ENCODE assay signal across 23 cellular contexts in the genomic region with DNA sequence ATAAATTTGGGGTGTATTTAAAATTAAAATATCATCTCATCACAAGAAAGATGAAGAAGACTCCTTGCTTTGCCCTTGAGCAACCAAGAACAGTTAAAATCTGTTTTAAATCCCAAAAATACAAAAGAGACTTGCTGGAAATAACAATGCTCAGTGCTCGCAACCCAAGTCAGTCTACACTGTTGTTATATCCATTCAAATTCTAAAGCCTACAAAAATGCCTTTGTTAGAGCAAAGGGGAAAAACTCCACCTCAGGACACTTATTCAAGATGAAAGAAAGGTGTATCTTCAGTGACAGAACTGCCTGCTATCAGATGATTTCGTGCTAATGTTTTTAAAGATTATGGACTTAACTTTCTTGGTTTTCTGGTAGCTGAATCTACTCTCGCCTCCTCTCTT.
DNase-seq lines count a peak whose midpoint lies in the region; ATAC-seq, FAIRE-seq and TF ChIP-seq lines count a peak whose summit lies in the region.
"Had no signal": no experiment of that assay in that cellular context is flagged by ENCODE, and none has a peak within 500 bp of the region (broad histone marks: within the 10 kb centered on the region; RNA-seq: fewer than 3 reads in every experiment).

No MANE protein-coding gene starts in this region.

- no peaks in the 10 kb centered on the region for H3K27me3 ChIP-seq in NT2/D1 (ENCODE audit: insufficient read depth, insufficient read length)
- H3K27me3 ChIP-seq in iPS-20b (ENCODE audit: insufficient read depth, low read length), result no peaks in the 10 kb centered on the region
- H3K27me3 ChIP-seq in PC-3 (ENCODE audit: low read length), result no peaks in the 10 kb centered on the region
- H3K27me3 ChIP-seq: BLaER1 treated with 17β-estradiol and CSF1 and Interleukin-3, amounts not matched to agents 10 nM and 100 nM had no signal

- TF ChIP-seq CTCF in PC-3 (conservative IDR thresholded peaks at IDR 0.05; ENCODE audit: low read depth, low read length), result no peak

- DNase-seq in GM12892 (ENCODE audit: insufficient read length) (no peak), NT2/D1 (ENCODE audit: low read depth, low spot score) (peak; percentile 6), KG1 (lab: John Stamatoyannopoulos, UW) (no peak), PC-3 (no peak), NCI-H146 (lab: John Stamatoyannopoulos, UW) (no peak)
- DNase-seq: 8988T; ACHN; AML-193; BE2C; CD4-positive, alpha-beta T cell; CD8-positive, alpha-beta memory T cell; DMS 273 treated with DMSO at 0.1 percent for 48 hours; DMS79; GF-D8; GM23248; H9 had no signal

- CTCF ChIA-PET in PC-3 (lab: Charles Lee), result no interaction called here

- H3K9ac ChIP-seq in NT2/D1 (ENCODE audit: insufficient read length, low read depth) (no peak overlapping the region), iPS-20b (ENCODE audit: low read depth, low read length) (no peak overlapping the region), PC-3 (ENCODE audit: low read length) (no peak overlapping the region)
- H3K9ac ChIP-seq: BLaER1 treated with 17β-estradiol and CSF1 and Interleukin-3, amounts not matched to agents 10 nM and 100 nM; GM23248 had no signal

- H3F3A ChIP-seq in PC-3 (ENCODE audit: low read length, unreplicated experiment), result no peaks in the 10 kb centered on the region

- H2AFZ ChIP-seq in PC-3 (ENCODE audit: low read length), result no peak overlapping the region
- H2AFZ ChIP-seq: GM23248 had no signal

- no TSS peak for BruUV-seq in PC-3 (replicated peaks; lab: Mats Ljungman, UMichigan)

- no peak for TF ChIP-seq POLR2A in GM12892 (IDR thresholded peaks at IDR 0.05; ENCODE audit: low read depth, low read length)

- H3K27ac ChIP-seq in iPS-20b (ENCODE audit: low read length) (no peak overlapping the region), PC-3 (ENCODE audit: low read length) (no peak overlapping the region)
- H3K27ac ChIP-seq: A549; BLaER1 treated with 17β-estradiol and CSF1 and Interleukin-3, amounts not matched to agents 10 nM and 100 nM; GM23248 had no signal

- no peaks in the 10 kb centered on the region for H3K79me2 ChIP-seq in PC-3 (ENCODE audit: low read length)

- no peaks in the 10 kb centered on the region for H3K36me3 ChIP-seq in NT2/D1 (ENCODE audit: insufficient read depth, insufficient read length, low read length)
- no peaks in the 10 kb centered on the region for H3K36me3 ChIP-seq in iPS-20b (ENCODE audit: insufficient read depth, low read depth, low read length)
- no peaks in the 10 kb centered on the region for H3K36me3 ChIP-seq in PC-3 (ENCODE audit: low read depth, low read length)
- H3K36me3 ChIP-seq: BE2C; BLaER1 treated with 17β-estradiol and CSF1 and Interleukin-3, amounts not matched to agents 10 nM and 100 nM had no signal

- FAIRE-seq in GM12892 (lab: Jason Lieb, UNC), result peak; percentile 17
- FAIRE-seq: A549, D721Med, GM12891, GM19239 had no signal

- no peaks in the 10 kb centered on the region for H3K9me2 ChIP-seq in PC-3 (replicated peaks; ENCODE audit: low read length)

- no peaks in the 10 kb centered on the region for H4K20me1 ChIP-seq in PC-3 (ENCODE audit: low read length)
- H4K20me1 ChIP-seq: BLaER1 treated with 17β-estradiol and CSF1 and Interleukin-3, amounts not matched to agents 10 nM and 100 nM had no signal

- intact Hi-C loops in PC-3 (cut with micrococcal nuclease), result no loop called here

- H3K4me1 ChIP-seq in NT2/D1 (ENCODE audit: insufficient read depth, insufficient read length) (no peaks in the 10 kb centered on the region), iPS-20b (ENCODE audit: insufficient read depth, low read length) (peaks cover 14% of the 10 kb centered on the region), PC-3 (ENCODE audit: insufficient read depth, low read length) (peaks cover 5% of the 10 kb centered on the region)
- H3K4me1 ChIP-seq: BE2C; BLaER1 treated with 17β-estradiol and CSF1 and Interleukin-3, amounts not matched to agents 10 nM and 100 nM had no signal

- H3K9me3 ChIP-seq in NT2/D1 (ENCODE audit: insufficient read depth, low read length) (no peaks in the 10 kb centered on the region), iPS-20b (ENCODE audit: insufficient read depth, low read depth, low read length) (no peaks in the 10 kb centered on the region), PC-3 (ENCODE audit: low read length) (no peaks in the 10 kb centered on the region)
- H3K9me3 ChIP-seq: A549; BE2C; BLaER1 treated with 17β-estradiol and CSF1 and Interleukin-3, amounts not matched to agents 10 nM and 100 nM had no signal

- POLR2A ChIA-PET in PC-3 (lab: Charles Lee; ENCODE audit: unreplicated experiment), result no interaction called here

- H3K4me3 ChIP-seq in NT2/D1 (ENCODE audit: insufficient read length, low read depth) (no peak overlapping the region), iPS-20b (ENCODE audit: low read length) (peak overlapping the region; percentile 41; the same call in 1 of the 2 replicates), PC-3 (ENCODE audit: low read length) (no peak overlapping the region)
- H3K4me3 ChIP-seq: A549; BLaER1 treated with 17β-estradiol and CSF1 and Interleukin-3, amounts not matched to agents 10 nM and 100 nM; GM23248 had no signal

- no peak overlapping the region for H3K4me2 ChIP-seq in PC-3 (ENCODE audit: low read length)
- H3K4me2 ChIP-seq: A549; BLaER1 treated with 17β-estradiol and CSF1 and Interleukin-3, amounts not matched to agents 10 nM and 100 nM had no signal

- no peak for ATAC-seq in PC-3
- ATAC-seq: A549, HCT116 had no signal
